ENCODE assay signal across 11 cellular contexts in genomic region chr1:160629286-160630210, GRCh38. TPM values are rescaled to one million over a fixed set of nuclear protein-coding genes. Genes with fewer than 3 reads are reported as not detected.
DNase-seq lines count a peak whose midpoint lies in the region; ATAC-seq and TF ChIP-seq lines count a peak whose summit lies in the region.
"Had no signal": no experiment of that assay in that cellular context is flagged by ENCODE, and none has a peak within 500 bp of the region (broad histone marks: within the 10 kb centered on the region; RNA-seq: fewer than 3 reads in every experiment).

No MANE protein-coding gene starts in this region.

- no peaks in the 10 kb centered on the region for H3K9me3 Mint-ChIP-seq in osteocyte (ENCODE audit: unreplicated experiment)

- no peaks in the 10 kb centered on the region for H3K4me1 ChIP-seq in esophagus (ENCODE audit: control insufficient read depth in 2 of 2, insufficient read depth in 2 of 2, low read length in 1 of 2)

- no peak for TF ChIP-seq CTCF in osteocyte (IDR thresholded peaks at IDR 0.05)

- no peaks in the 10 kb centered on the region for H3K36me3 Mint-ChIP-seq in osteocyte (ENCODE audit: unreplicated experiment)

- no peak overlapping the region for H3K4me3 ChIP-seq in esophagus (ENCODE audit: low read depth in 1 of 2, low read length in 2 of 2)
- H3K4me3 ChIP-seq: thoracic aorta had no signal

- H3K4me1 Mint-ChIP-seq in osteocyte (ENCODE audit: unreplicated experiment), result no peaks in the 10 kb centered on the region

- peak; percentile 76 for DNase-seq in activated CD4-positive, alpha-beta T cell treated with anti-CD3 and anti-CD28 coated beads, Interleukin-2, amount 50 U/mL, for 1 hour
- peak; percentile 31 to 54 for DNase-seq in stimulated activated CD4-positive, alpha-beta T cell treated with anti-CD3 and anti-CD28 coated beads, Interleukin-15, amount 100 ng/mL, for 1 hour (ENCODE audit: low read depth in 1 of 2, low spot score in 1 of 2)
- DNase-seq in osteocyte (ENCODE audit: extremely low spot score, unreplicated experiment) (no peak), NCI-H345 treated with DMSO at 0.1 percent for 48 hours (lab: John Stamatoyannopoulos, UW; ENCODE audit: unreplicated experiment) (no peak)
- DNase-seq in activated CD4-positive, CD25-positive, alpha-beta regulatory T cell treated with anti-CD3 and anti-CD28 coated beads, Interleukin-2, amount 50 U/mL, for 72 hours, result no peak
- DNase-seq: dermis blood vessel endothelial cell had no signal

- H3K4me3 Mint-ChIP-seq in osteocyte (ENCODE audit: unreplicated experiment), result no peak overlapping the region

- peak; percentile 44 for TF ChIP-seq POLR2A in GM19193 (IDR thresholded peaks at IDR 0.05; ENCODE audit: extremely low read depth, insufficient read depth, insufficient read length)

- H3K27ac ChIP-seq in esophagus (ENCODE audit: low read depth in 2 of 2, low read length in 1 of 2), result peak overlapping the region; percentile 4 to 37
- H3K27ac ChIP-seq: thoracic aorta had no signal

- peaks cover 7% of the 10 kb centered on the region for H3K27me3 Mint-ChIP-seq in osteocyte (ENCODE audit: unreplicated experiment)

- no peak for ATAC-seq in HG03442 (IDR thresholded peaks at IDR 0.05; ENCODE audit: unreplicated experiment)

- no peaks in the 10 kb centered on the region for H3K9me3 ChIP-seq in esophagus (ENCODE audit: control insufficient read depth in 2 of 2, insufficient read depth in 1 of 2, low read depth in 1 of 2, low read length in 1 of 2)
- H3K9me3 ChIP-seq: thoracic aorta had no signal

- WGBS in esophagus, 2 donors, result 54 to 59% methylated on average over 19 of the region's 19 CpGs

- no peaks in the 10 kb centered on the region for H3K27me3 ChIP-seq in esophagus (ENCODE audit: control insufficient read depth in 1 of 2, insufficient read depth in 2 of 2, low read length in 2 of 2)

- H3K27ac Mint-ChIP-seq in osteocyte (ENCODE audit: unreplicated experiment), result no peak overlapping the region

- no peaks in the 10 kb centered on the region for H3K36me3 ChIP-seq in esophagus (ENCODE audit: control insufficient read depth in 2 of 2, insufficient read depth in 2 of 2, low read length in 1 of 2)
- H3K36me3 ChIP-seq: thoracic aorta had no signal

RNA-seq across cellular contexts. Expression of gene SLAMF1, which starts 17.3 kb away (rescaled TPM):
- polyA plus RNA-seq in esophagus, result under 1 TPM; 0.26 to 0.29 TPM
- total RNA-seq in osteocyte, result not detected in 2 replicates
- total RNA-seq: dermis blood vessel endothelial cell, SK-MEL-5 had no signal

RNA-seq across cellular contexts. Expression of gene CD84, which starts 50.3 kb away (rescaled TPM):
- under 1 TPM; 0.26 to 0.29 TPM for polyA plus RNA-seq in esophagus
- not detected in 2 replicates for total RNA-seq in osteocyte
- total RNA-seq: dermis blood vessel endothelial cell, SK-MEL-5 had no signal

Comparison
In these comparisons a context has a peak if more than half of its experiments do, and no peak if none do; other contexts are left out.
1. DNase-seq: peak in activated CD4-positive, alpha-beta T cell treated with anti-CD3 and anti-CD28 coated beads, Interleukin-2, amount 50 U/mL, for 1 hour (single experiment) and stimulated activated CD4-positive, alpha-beta T cell treated with anti-CD3 and anti-CD28 coated beads, Interleukin-15, amount 100 ng/mL, for 1 hour (2 of 2); none in osteocyte (single experiment), NCI-H345 treated with DMSO at 0.1 percent for 48 hours (single experiment) and activated CD4-positive, CD25-positive, alpha-beta regulatory T cell treated with anti-CD3 and anti-CD28 coated beads, Interleukin-2, amount 50 U/mL, for 72 hours (single experiment).